Comparison of ENCODE assay signal across 9 cellular contexts in the genomic region with DNA sequence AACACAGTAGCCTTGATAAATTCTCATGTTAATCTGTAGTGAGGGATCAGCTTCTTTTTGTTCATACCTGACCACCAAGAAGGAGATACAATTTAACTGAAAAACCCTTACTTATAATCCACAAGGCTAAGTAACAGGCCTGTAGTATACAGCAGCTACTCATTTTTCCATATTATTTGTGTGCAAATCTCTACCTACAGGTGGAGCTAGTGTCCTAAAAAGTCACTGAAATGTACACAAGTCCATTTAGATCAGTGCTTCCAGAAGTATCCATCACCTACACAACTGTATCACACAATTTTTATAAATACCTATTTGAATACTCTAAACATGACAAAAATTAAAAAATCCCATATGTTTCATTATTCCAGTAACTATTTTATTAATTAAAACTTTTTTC.
DNase-seq lines count a peak whose midpoint lies in the region; ATAC-seq and TF ChIP-seq lines count a peak whose summit lies in the region.
"Had no signal": no experiment of that assay in that cellular context is flagged by ENCODE, and none has a peak within 500 bp of the region (broad histone marks: within the 10 kb centered on the region; RNA-seq: fewer than 3 reads in every experiment).

No MANE protein-coding gene starts in this region.

- no peak overlapping the region for H2AFZ ChIP-seq in hepatocyte

- H3K27me3 ChIP-seq in hepatocyte: no peaks in the 10 kb centered on the region

- DNase-seq in RPMI8226 (peak; percentile 20), hepatocyte (ENCODE audit: low spot score) (peak; percentile 44)
- DNase-seq in activated naive CD4-positive, alpha-beta T cell treated with anti-CD3 and anti-CD28 coated beads, Interleukin-2, amount 10 ng/mL, durations not matched to agents 7 days and 5 days: no peak

- no peaks in the 10 kb centered on the region for H3K9me3 ChIP-seq in hepatocyte (ENCODE audit: low read depth)

- H3K27ac ChIP-seq in C4-2B (no peak overlapping the region), hepatocyte (no peak overlapping the region)

- H3K4me3 ChIP-seq in hepatocyte: no peak overlapping the region
- H3K4me3 ChIP-seq: lung had no signal

- ATAC-seq in HG02852 (IDR thresholded peaks at IDR 0.05; ENCODE audit: unreplicated experiment) (peak; percentile 54), GM21360 (IDR thresholded peaks at IDR 0.05; ENCODE audit: unreplicated experiment) (no peak), GM19035 (IDR thresholded peaks at IDR 0.05; ENCODE audit: unreplicated experiment) (no peak), HG02763 (IDR thresholded peaks at IDR 0.05; ENCODE audit: unreplicated experiment) (no peak)

- CTCF ChIA-PET in activated naive CD4-positive, alpha-beta T cell treated with anti-CD3 and anti-CD28 coated beads, Interleukin-2, amount 10 ng/mL, durations not matched to agents 7 days and 5 days (lab: Charles Lee): interaction anchor here (1.0 to 2.8 kb wide), 3 partner anchors 12 to 380 kb away, joined by 3 to 13 read pairs (median 3); no protein-coding TSS in a partner anchor

- no peaks in the 10 kb centered on the region for H3K27me3 Mint-ChIP-seq in activated naive CD4-positive, alpha-beta T cell treated with anti-CD3 and anti-CD28 coated beads, Interleukin-2, amount 10 ng/mL, durations not matched to agents 7 days and 5 days

- H3K9me3 Mint-ChIP-seq in activated naive CD4-positive, alpha-beta T cell treated with anti-CD3 and anti-CD28 coated beads, Interleukin-2, amount 10 ng/mL, durations not matched to agents 7 days and 5 days: peaks cover 2% of the 10 kb centered on the region

- H3K4me3 Mint-ChIP-seq in activated naive CD4-positive, alpha-beta T cell treated with anti-CD3 and anti-CD28 coated beads, Interleukin-2, amount 10 ng/mL, durations not matched to agents 7 days and 5 days: no peak overlapping the region

- TF ChIP-seq CTCF in C4-2B (conservative IDR thresholded peaks at IDR 0.05) (peak; percentile 80), hepatocyte (IDR thresholded peaks at IDR 0.05; ENCODE audit: poor library complexity) (peak; percentile 54)

- no peak overlapping the region for H3K27ac Mint-ChIP-seq in activated naive CD4-positive, alpha-beta T cell treated with anti-CD3 and anti-CD28 coated beads, Interleukin-2, amount 10 ng/mL, durations not matched to agents 7 days and 5 days

- H3K9me2 ChIP-seq in hepatocyte (replicated peaks; ENCODE audit: insufficient read depth): no peaks in the 10 kb centered on the region

- no peak overlapping the region for H3K4me2 ChIP-seq in hepatocyte

- H3K36me3 Mint-ChIP-seq in activated naive CD4-positive, alpha-beta T cell treated with anti-CD3 and anti-CD28 coated beads, Interleukin-2, amount 10 ng/mL, durations not matched to agents 7 days and 5 days: no peaks in the 10 kb centered on the region

- H3K4me1 ChIP-seq in hepatocyte (ENCODE audit: insufficient read depth): no peaks in the 10 kb centered on the region

- H3K4me1 Mint-ChIP-seq in activated naive CD4-positive, alpha-beta T cell treated with anti-CD3 and anti-CD28 coated beads, Interleukin-2, amount 10 ng/mL, durations not matched to agents 7 days and 5 days: no peaks in the 10 kb centered on the region

- H3K36me3 ChIP-seq in hepatocyte (replicated peaks; ENCODE audit: insufficient read depth, low read depth): no peaks in the 10 kb centered on the region

- no peaks in the 10 kb centered on the region for H3K79me2 ChIP-seq in hepatocyte

- no peaks in the 10 kb centered on the region for H4K20me1 ChIP-seq in hepatocyte (ENCODE audit: insufficient read depth, poor library complexity, severe bottlenecking)
